Comparison of ENCODE assay signal across 8 cellular contexts in the genomic region with DNA sequence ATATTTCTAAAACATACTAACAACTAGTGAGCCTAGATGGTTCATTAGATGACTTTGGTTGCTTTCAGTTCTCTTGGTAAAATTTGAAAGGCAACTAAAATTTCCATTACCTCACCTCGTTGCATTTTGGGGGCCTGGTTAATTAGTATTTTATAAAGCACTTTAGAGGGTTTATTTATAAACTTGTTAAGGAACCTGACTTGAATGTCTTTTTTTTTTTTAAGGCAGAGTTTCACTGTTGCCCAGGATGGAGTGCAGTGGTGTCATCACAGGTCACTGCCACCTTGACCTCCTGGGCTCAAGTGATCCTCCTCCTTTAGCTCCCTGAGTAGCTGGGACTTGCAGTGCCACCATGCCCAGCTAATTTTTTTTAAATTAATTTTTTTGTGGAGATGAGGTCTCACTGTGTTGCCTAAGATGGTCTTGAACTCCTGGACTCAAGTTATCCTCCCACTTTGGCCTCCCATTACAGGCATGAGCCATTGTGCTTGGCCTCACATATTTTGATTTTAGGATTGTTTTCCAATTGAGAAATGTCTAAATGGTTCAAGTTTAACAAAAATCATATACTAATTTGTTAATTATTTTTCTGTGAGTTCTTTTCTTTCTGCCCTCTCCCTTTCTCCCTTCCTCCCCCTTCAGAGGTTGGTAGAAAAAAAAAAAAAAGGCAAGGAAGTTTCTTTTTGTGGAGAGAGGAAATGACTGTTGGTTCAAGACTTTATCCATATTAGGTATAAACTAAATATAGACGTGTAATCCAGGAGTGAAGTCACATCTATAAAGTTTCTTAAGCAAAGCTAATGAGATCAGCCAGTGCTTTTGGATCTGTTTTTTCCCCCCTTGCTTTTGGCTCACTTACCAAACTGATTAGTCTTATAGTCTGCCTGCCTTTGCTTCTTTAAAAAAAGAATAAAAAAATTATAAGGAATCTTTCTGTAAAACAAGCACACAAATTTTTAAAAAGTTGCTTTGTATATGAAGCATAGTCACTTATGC. TPM values are rescaled to one million over a fixed set of nuclear protein-coding genes. Genes with fewer than 3 reads are reported as not detected.
A peak's percentile ranks its signal among the peaks of the same experiment; 100 is the strongest.
DNase-seq lines count a peak whose midpoint lies in the region; ATAC-seq and TF ChIP-seq lines count a peak whose summit lies in the region.

No MANE protein-coding gene starts in this region.

- peaks cover 48% of the 10 kb centered on the region for H3K4me1 ChIP-seq in A673 (ENCODE audit: insufficient read depth, low read length, poor library complexity, severe bottlenecking)
- H3K4me1 ChIP-seq in breast epithelium, result no peaks in the 10 kb centered on the region
- peaks cover 44% of the 10 kb centered on the region for H3K4me1 ChIP-seq in lower lobe of right lung

- H3K4me3 Mint-ChIP-seq in activated CD4-positive, alpha-beta memory T cell treated with anti-CD3 and anti-CD28 coated beads for 36 hours, result no peak overlapping the region

- CTCF ChIA-PET in A673 (lab: Charles Lee), result interaction anchor here (0.5 to 0.7 kb wide), 2 partner anchors 71 to 97 kb away, joined by 3 to 8 read pairs; no protein-coding TSS in a partner anchor
- CTCF ChIA-PET in activated CD4-positive, alpha-beta memory T cell treated with anti-CD3 and anti-CD28 coated beads for 36 hours (lab: Charles Lee), result interaction anchor here (0.6 to 1.1 kb wide), 2 partner anchors 62 to 160 kb away, joined by 3 read pairs; partner anchors contain the start of gene RUNX3

- POLR2A ChIA-PET in A673 (lab: Charles Lee; ENCODE audit: low non-redundant PET), result interaction anchor here (0.7 kb wide), 2 partner anchors 54 to 383 kb away, joined by 4 to 5 read pairs; no protein-coding TSS in a partner anchor
- POLR2A ChIA-PET in activated CD4-positive, alpha-beta memory T cell treated with anti-CD3 and anti-CD28 coated beads for 36 hours (lab: Charles Lee), result no interaction called here

- H3K27me3 Mint-ChIP-seq in activated CD4-positive, alpha-beta memory T cell treated with anti-CD3 and anti-CD28 coated beads for 36 hours, result no peaks in the 10 kb centered on the region

- DNase-seq in A673 (ENCODE audit: low spot score) (peak; percentile 92), breast epithelium (ENCODE audit: low spot score in 2 of 2) (no peak), lower lobe of right lung (no peak), cerebellar cortex (ENCODE audit: low spot score) (no peak), OCI-M2 (lab: John Stamatoyannopoulos, UW; ENCODE audit: unreplicated experiment) (no peak)
- peak; percentile 38 for DNase-seq in Jurkat, Clone E6-1 (ENCODE audit: low read depth, low spot score)
- DNase-seq in activated CD4-positive, alpha-beta memory T cell treated with anti-CD3 and anti-CD28 coated beads for 36 hours, result no peak
- DNase-seq in activated CD4-positive, CD25-positive, alpha-beta regulatory T cell (lab: John Stamatoyannopoulos, UW), result no peak

- no peaks in the 10 kb centered on the region for H3K36me3 Mint-ChIP-seq in activated CD4-positive, alpha-beta memory T cell treated with anti-CD3 and anti-CD28 coated beads for 36 hours

- TF ChIP-seq POLR2A in breast epithelium (IDR thresholded peaks at IDR 0.05), result no peak

- H3K27ac Mint-ChIP-seq in activated CD4-positive, alpha-beta memory T cell treated with anti-CD3 and anti-CD28 coated beads for 36 hours, result no peak overlapping the region

- no peaks in the 10 kb centered on the region for H3K9me3 Mint-ChIP-seq in activated CD4-positive, alpha-beta memory T cell treated with anti-CD3 and anti-CD28 coated beads for 36 hours

- H3K4me1 Mint-ChIP-seq in activated CD4-positive, alpha-beta memory T cell treated with anti-CD3 and anti-CD28 coated beads for 36 hours (ENCODE audit: low read depth), result peaks cover 4% of the 10 kb centered on the region

- TSS peak; percentile 81 for BruUV-seq in A673 (replicated peaks; lab: Mats Ljungman, UMichigan)

- intact Hi-C loops in A673 (cut with micrococcal nuclease; ENCODE audit: unreplicated experiment), result no loop called here
- intact Hi-C loops in breast epithelium (cut with DNase I; ENCODE audit: low total_unique reads), result no loop called here
- intact Hi-C loops in lower lobe of right lung (cut with DNase I), result no loop called here
- intact Hi-C loops in activated CD4-positive, alpha-beta memory T cell treated with anti-CD3 and anti-CD28 coated beads for 36 hours (cut with micrococcal nuclease), result no loop called here

- peak; percentile 75 to 83 for ATAC-seq in lower lobe of right lung

- H3K27ac ChIP-seq in A673 (ENCODE audit: low read depth, low read length, poor library complexity, severe bottlenecking), result peak overlapping the region; percentile 97
- H3K27ac ChIP-seq in breast epithelium, result peak overlapping the region; percentile 85
- peak overlapping the region; percentile 61 for H3K27ac ChIP-seq in lower lobe of right lung

- no peaks in the 10 kb centered on the region for H3K9me3 ChIP-seq in A673 (ENCODE audit: low read depth, low read length, poor library complexity, severe bottlenecking)
- no peaks in the 10 kb centered on the region for H3K9me3 ChIP-seq in breast epithelium
- no peaks in the 10 kb centered on the region for H3K9me3 ChIP-seq in lower lobe of right lung

- H3K27me3 ChIP-seq in A673 (replicated peaks; ENCODE audit: insufficient read depth, low read depth, low read length, poor library complexity) (no peaks in the 10 kb centered on the region), breast epithelium (no peaks in the 10 kb centered on the region), lower lobe of right lung (ENCODE audit: low read depth) (no peaks in the 10 kb centered on the region)

- H3K36me3 ChIP-seq in A673 (ENCODE audit: insufficient read depth, low read length, poor library complexity, severe bottlenecking) (no peaks in the 10 kb centered on the region), breast epithelium (no peaks in the 10 kb centered on the region), lower lobe of right lung (no peaks in the 10 kb centered on the region)

- H3K4me3 ChIP-seq in A673 (ENCODE audit: low read depth, low read length, poor library complexity, severe bottlenecking), result no peak overlapping the region
- H3K4me3 ChIP-seq in Jurkat, Clone E6-1 (ENCODE audit: low read length), result no peak overlapping the region
- H3K4me3 ChIP-seq in breast epithelium, result no peak overlapping the region
- H3K4me3 ChIP-seq in lower lobe of right lung, result no peak overlapping the region

- no peak for TF ChIP-seq CTCF in A673 (conservative IDR thresholded peaks at IDR 0.05; ENCODE audit: low read depth, low read length)
- no peak for TF ChIP-seq CTCF in breast epithelium (IDR thresholded peaks at IDR 0.05)
- TF ChIP-seq CTCF in lower lobe of right lung (IDR thresholded peaks at IDR 0.05), result no peak

RNA-seq across cellular contexts. Expression of gene CLIC4, which starts 24.7 kb away (rescaled TPM):
- 207 and 209 TPM in 2 replicates for total RNA-seq in A673 (2021)
- polyA plus RNA-seq in Jurkat, Clone E6-1 (2012; ENCODE audit: insufficient read depth, insufficient read length), result 34.7 TPM
- total RNA-seq in breast epithelium, result 100 to 1,000 TPM; 162 to 217 (median 196) TPM
- 169 TPM for total RNA-seq in lower lobe of right lung
- 10 to 100 TPM; 25.5 to 26.3 TPM for total RNA-seq in activated CD4-positive, alpha-beta memory T cell treated with anti-CD3 and anti-CD28 coated beads for 36 hours

Comparison
In these comparisons a context has a peak if more than half of its experiments do, and no peak if none do; other contexts are left out.
1. DNase-seq: peak in A673 (single experiment) and Jurkat, Clone E6-1 (single experiment); none in breast epithelium (0 of 2), lower lobe of right lung (single experiment), cerebellar cortex (single experiment), OCI-M2 (single experiment), activated CD4-positive, alpha-beta memory T cell treated with anti-CD3 and anti-CD28 coated beads for 36 hours (single experiment) and activated CD4-positive, CD25-positive, alpha-beta regulatory T cell (0 of 4).
2. Peak in every context shown above with its lines, with median percentiles within 50 percentile points of each other: H3K27ac ChIP-seq.